In the genomic region with DNA sequence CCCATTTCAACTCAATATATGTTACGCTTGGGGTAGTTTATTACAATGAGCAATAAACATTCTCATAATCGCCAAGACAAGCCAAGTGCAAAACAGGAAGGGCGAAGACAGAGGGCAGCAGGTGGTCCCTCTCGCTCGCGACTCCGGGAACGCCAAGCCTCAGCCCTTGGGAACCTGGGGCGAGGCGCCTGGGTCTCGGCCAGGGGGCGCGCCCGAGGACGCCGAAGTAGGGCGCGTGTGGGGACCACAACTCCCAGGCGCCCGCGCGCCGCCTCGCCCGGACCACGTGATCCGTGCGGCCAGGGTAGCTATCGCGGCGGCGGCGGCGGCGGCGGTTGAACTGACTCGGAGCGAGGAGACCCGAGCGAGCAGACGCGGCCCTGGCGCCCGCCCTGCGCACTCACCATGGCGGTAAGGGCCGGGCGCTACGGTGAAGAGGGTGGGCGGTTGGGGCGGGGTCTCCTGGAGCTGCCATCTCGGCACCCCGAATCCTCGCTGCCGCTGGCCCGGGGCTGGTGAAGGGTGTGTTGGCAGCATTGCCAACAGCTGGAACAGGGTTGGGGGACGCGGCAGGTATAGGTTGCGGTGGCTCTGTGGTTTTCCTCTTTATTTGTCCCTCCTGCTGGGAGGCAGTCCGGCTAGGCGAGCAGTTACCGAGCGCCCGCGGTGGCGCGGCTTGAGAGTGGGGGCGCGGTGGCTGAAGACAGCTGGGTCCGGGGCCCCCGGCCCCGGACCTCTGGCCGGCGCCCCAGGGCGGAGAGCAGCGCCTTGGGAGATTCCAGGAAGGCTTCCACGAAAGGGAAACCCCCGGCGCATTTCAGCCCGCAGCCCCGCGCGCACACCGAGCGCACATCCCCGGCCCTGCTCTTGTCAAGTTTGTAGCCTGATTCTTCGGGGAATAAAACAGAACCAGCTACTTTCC, we compare ENCODE assay signal across 8 cellular contexts.
DNase-seq lines count a peak whose midpoint lies in the region; ATAC-seq lines count a peak whose summit lies in the region.

A gene with protein sequence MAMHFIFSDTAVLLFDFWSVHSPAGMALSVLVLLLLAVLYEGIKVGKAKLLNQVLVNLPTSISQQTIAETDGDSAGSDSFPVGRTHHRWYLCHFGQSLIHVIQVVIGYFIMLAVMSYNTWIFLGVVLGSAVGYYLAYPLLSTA (plus strand): TSS at position 338 of the 922 bp plus-strand sequence. CDS start 68 bp downstream, at position 406.

- no peak within 1 kb of the TSS for H3K27ac Mint-ChIP-seq in memory B cell

- H3K27me3 Mint-ChIP-seq in memory B cell: peaks cover 4% of the 10 kb centered on the region

- peak within 1 kb of the TSS; percentile 62 for H3K27ac ChIP-seq in effector memory CD4-positive, alpha-beta T cell (ENCODE audit: insufficient read depth, low read length, poor library complexity, severe bottlenecking)

- peaks cover 4% of the 10 kb centered on the region for H3K4me1 Mint-ChIP-seq in memory B cell

- peak; percentile 92 for DNase-seq in CD1c-positive myeloid dendritic cell (ENCODE audit: extremely low spot score)
- peak; percentile 94 for DNase-seq in NCI-H82 (lab: John Stamatoyannopoulos, UW)
- peak; percentile 93 for DNase-seq in activated CD8-positive, alpha-beta memory T cell treated with anti-CD3 and anti-CD28 coated beads for 24 hours
- DNase-seq in effector memory CD4-positive, alpha-beta T cell: peak; percentile 72 to 80 (median 77)
- peak; percentile 61 to 75 for DNase-seq in memory B cell (ENCODE audit: low spot score in 2 of 2)
- peak; percentile 75 for DNase-seq in stimulated activated CD8-positive, alpha-beta memory T cell treated with anti-CD3 and anti-CD28 coated beads, Interleukin-12 subunit alpha, Interleukin-12 subunit beta, amount 100 ng/mL, for 1 hour (ENCODE audit: low read depth)

- H3K4me1 ChIP-seq in effector memory CD4-positive, alpha-beta T cell (ENCODE audit: control insufficient read depth, insufficient read depth, low read length, poor library complexity, severe bottlenecking): peaks cover 10% of the 10 kb centered on the region

- no peaks in the 10 kb centered on the region for H3K9me3 Mint-ChIP-seq in memory B cell

- no peaks in the 10 kb centered on the region for H3K36me3 Mint-ChIP-seq in memory B cell

- H3K4me3 Mint-ChIP-seq in memory B cell: peak within 1 kb of the TSS; percentile 80

- no peaks in the 10 kb centered on the region for H3K36me3 ChIP-seq in effector memory CD4-positive, alpha-beta T cell (ENCODE audit: control insufficient read depth, insufficient read depth, low read length)

- H3K9me3 ChIP-seq in effector memory CD4-positive, alpha-beta T cell (ENCODE audit: control insufficient read depth, low read length): no peaks in the 10 kb centered on the region

- H3K4me3 ChIP-seq in effector memory CD4-positive, alpha-beta T cell (ENCODE audit: insufficient read depth, low read depth, low read length, poor library complexity, severe bottlenecking): peak within 1 kb of the TSS; percentile 84

- no peaks in the 10 kb centered on the region for H3K27me3 ChIP-seq in effector memory CD4-positive, alpha-beta T cell (replicated peaks; ENCODE audit: control insufficient read depth, insufficient read depth, low read length, poor library complexity, severe bottlenecking)

- ATAC-seq in GM19372 (IDR thresholded peaks at IDR 0.05; ENCODE audit: low read depth, unreplicated experiment) (peak; percentile 97), HG03558 (IDR thresholded peaks at IDR 0.05; ENCODE audit: extremely low read depth, unreplicated experiment) (peak; percentile 92), memory B cell (ENCODE audit: low read depth) (peak; percentile 97)

Comparison
In these comparisons a context has a peak if more than half of its experiments do, and no peak if none do; other contexts are left out.
1. Peak in every context shown above with its lines: DNase-seq, ATAC-seq, H3K4me3 ChIP-seq and H3K27ac ChIP-seq.